1 cellular context compared by ENCODE assay signal in the genomic region with DNA sequence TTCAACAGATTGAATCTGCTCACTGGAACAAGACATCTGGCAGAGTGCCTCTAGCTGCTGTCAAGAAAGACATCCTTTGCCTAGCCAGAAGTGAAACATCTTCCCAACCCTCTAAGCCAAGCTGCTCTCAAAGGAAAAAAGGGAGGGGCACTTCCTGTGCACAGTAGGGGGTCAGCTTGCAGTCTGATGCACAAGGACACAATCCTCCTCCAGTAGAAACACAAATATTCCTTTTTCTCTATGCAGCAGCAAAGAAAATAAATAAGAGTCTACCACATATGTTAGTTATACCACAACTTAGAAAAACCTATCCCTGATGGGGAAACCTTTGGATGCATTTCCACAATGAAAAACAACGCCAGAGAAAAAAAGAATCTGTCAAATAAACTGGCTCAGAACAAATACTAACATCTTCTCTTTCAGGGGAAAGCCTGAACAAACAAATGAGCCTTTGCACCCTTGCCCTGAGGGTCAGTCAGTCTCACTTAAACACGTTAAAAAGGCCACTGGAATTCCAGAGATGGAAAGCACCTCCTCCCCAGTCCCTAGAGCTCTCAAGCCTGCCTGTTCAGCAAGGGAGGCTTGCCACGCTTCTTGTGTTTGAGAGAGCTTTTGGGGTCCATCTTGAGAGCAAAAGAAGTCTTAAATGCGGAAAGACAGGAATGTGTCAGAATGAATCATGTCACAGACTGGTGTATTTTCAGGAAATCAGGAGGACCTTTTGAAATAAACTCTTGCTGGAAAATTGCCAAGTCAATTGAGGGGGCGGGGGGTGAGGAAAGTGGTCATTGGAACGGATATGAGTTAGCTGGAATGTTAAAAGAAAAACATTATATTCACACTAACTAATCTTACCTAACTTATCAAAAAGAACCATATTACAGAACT.
A peak's percentile ranks its signal among the peaks of the same experiment; 100 is the strongest.
TF ChIP-seq lines count a peak whose summit lies in the region.

No MANE protein-coding gene starts in this region.

TF ChIP-seq in HepG2, 621 proteins besides CTCF, POLR2A, EP300 and RAD21 (continued from another document and continues in another):
- TF ChIP-seq ZHX1 (CRISPR knock-in tag; IDR thresholded peaks at IDR 0.05; ENCODE audit: low read depth) (no peak), ZNF496 (CRISPR knock-in tag; IDR thresholded peaks at IDR 0.05; ENCODE audit: insufficient replicate concordance) (no peak), ZNF607 (CRISPR knock-in tag; IDR thresholded peaks at IDR 0.05; ENCODE audit: borderline replicate concordance) (no peak), HMGA1 (CRISPR knock-in tag; conservative IDR thresholded peaks at IDR 0.05) (no peak), ZNF10 (CRISPR knock-in tag; IDR thresholded peaks at IDR 0.05; ENCODE audit: borderline replicate concordance, low read depth) (no peak), KAT2B (IDR thresholded peaks at IDR 0.05; ENCODE audit: borderline replicate concordance, low read depth, low read length) (no peak), ZNF781 (CRISPR knock-in tag; IDR thresholded peaks at IDR 0.05; ENCODE audit: borderline replicate concordance, not compliant biosample characterization) (no peak), MEF2D (CRISPR knock-in tag; IDR thresholded peaks at IDR 0.05) (no peak), RBFOX2 (IDR thresholded peaks at IDR 0.05; ENCODE audit: low read depth, low read length) (no peak), EHMT2 (IDR thresholded peaks at IDR 0.05; ENCODE audit: borderline replicate concordance, low read depth, low read length) (no peak), HOXD1 (CRISPR knock-in tag; IDR thresholded peaks at IDR 0.05) (no peak), FOSL2 (CRISPR knock-in tag; IDR thresholded peaks at IDR 0.05) (0 out of 2 replicates have a peak, but pooled peaks have one; percentile 50), HDAC1 (CRISPR knock-in tag; IDR thresholded peaks at IDR 0.05) (peak; percentile 37; the same call in 1 of the 2 replicates), FOXA1 (IDR thresholded peaks at IDR 0.05) (no peak), FOXA1 (CRISPR knock-in tag; IDR thresholded peaks at IDR 0.05) (0 out of 2 replicates have a peak, but pooled peaks have one; percentile 17), GATA4 (IDR thresholded peaks at IDR 0.05; ENCODE audit: borderline replicate concordance, low read depth) (no peak), MXI1 (IDR thresholded peaks at IDR 0.05; ENCODE audit: borderline replicate concordance, low read depth, low read length) (no peak), SIN3A (IDR thresholded peaks at IDR 0.05; ENCODE audit: borderline replicate concordance, low read depth, low read length) (no peak), NR2F1 (CRISPR knock-in tag; IDR thresholded peaks at IDR 0.05) (peak in 1 of 2 experiments; percentile 35; a peak in 1 of 4 replicates), SRSF9 (IDR thresholded peaks at IDR 0.05; ENCODE audit: borderline replicate concordance, insufficient read depth, low read depth, low read length, poor library complexity, severe bottlenecking) (no peak), RCOR2 (CRISPR knock-in tag; IDR thresholded peaks at IDR 0.05) (no peak), ZNF709 (CRISPR knock-in tag; IDR thresholded peaks at IDR 0.05) (no peak), ZNF501 (CRISPR knock-in tag; IDR thresholded peaks at IDR 0.05) (no peak), AKNA (CRISPR knock-in tag; IDR thresholded peaks at IDR 0.05; ENCODE audit: borderline replicate concordance) (no peak), ZNF234 (CRISPR knock-in tag; conservative IDR thresholded peaks at IDR 0.05) (no peak), ZNF235 (CRISPR knock-in tag; IDR thresholded peaks at IDR 0.05; ENCODE audit: borderline replicate concordance) (no peak), ZBED4 (CRISPR knock-in tag; IDR thresholded peaks at IDR 0.05; ENCODE audit: borderline replicate concordance) (no peak), ZNF7 (CRISPR knock-in tag; IDR thresholded peaks at IDR 0.05) (no peak), NFATC3 (CRISPR knock-in tag; IDR thresholded peaks at IDR 0.05) (no peak), ZNF124 (CRISPR knock-in tag; IDR thresholded peaks at IDR 0.05) (no peak), SIX4 (CRISPR knock-in tag; IDR thresholded peaks at IDR 0.05) (no peak), YEATS4 (CRISPR knock-in tag; IDR thresholded peaks at IDR 0.05; ENCODE audit: borderline replicate concordance) (no peak), FIP1L1 (IDR thresholded peaks at IDR 0.05; ENCODE audit: borderline replicate concordance, insufficient read depth, low read depth, low read length) (no peak), CC2D1A (CRISPR knock-in tag; IDR thresholded peaks at IDR 0.05) (no peak), ZNF644 (CRISPR knock-in tag; IDR thresholded peaks at IDR 0.05; ENCODE audit: low read depth) (no peak), SMC3 (IDR thresholded peaks at IDR 0.05; ENCODE audit: low read length) (no peak), KAT7 (CRISPR knock-in tag; IDR thresholded peaks at IDR 0.05; ENCODE audit: borderline replicate concordance) (peak; percentile 56; the same call in 1 of the 2 replicates), ZFP37 (CRISPR knock-in tag; IDR thresholded peaks at IDR 0.05; ENCODE audit: borderline replicate concordance) (no peak), ZSCAN5A (CRISPR knock-in tag; IDR thresholded peaks at IDR 0.05; ENCODE audit: borderline replicate concordance) (no peak)
- TF ChIP-seq, protein P1, sequence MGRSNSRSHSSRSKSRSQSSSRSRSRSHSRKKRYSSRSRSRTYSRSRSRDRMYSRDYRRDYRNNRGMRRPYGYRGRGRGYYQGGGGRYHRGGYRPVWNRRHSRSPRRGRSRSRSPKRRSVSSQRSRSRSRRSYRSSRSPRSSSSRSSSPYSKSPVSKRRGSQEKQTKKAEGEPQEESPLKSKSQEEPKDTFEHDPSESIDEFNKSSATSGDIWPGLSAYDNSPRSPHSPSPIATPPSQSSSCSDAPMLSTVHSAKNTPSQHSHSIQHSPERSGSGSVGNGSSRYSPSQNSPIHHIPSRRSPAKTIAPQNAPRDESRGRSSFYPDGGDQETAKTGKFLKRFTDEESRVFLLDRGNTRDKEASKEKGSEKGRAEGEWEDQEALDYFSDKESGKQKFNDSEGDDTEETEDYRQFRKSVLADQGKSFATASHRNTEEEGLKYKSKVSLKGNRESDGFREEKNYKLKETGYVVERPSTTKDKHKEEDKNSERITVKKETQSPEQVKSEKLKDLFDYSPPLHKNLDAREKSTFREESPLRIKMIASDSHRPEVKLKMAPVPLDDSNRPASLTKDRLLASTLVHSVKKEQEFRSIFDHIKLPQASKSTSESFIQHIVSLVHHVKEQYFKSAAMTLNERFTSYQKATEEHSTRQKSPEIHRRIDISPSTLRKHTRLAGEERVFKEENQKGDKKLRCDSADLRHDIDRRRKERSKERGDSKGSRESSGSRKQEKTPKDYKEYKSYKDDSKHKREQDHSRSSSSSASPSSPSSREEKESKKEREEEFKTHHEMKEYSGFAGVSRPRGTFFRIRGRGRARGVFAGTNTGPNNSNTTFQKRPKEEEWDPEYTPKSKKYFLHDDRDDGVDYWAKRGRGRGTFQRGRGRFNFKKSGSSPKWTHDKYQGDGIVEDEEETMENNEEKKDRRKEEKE (IDR thresholded peaks at IDR 0.05), result no peak
- TF ChIP-seq, protein P2, sequence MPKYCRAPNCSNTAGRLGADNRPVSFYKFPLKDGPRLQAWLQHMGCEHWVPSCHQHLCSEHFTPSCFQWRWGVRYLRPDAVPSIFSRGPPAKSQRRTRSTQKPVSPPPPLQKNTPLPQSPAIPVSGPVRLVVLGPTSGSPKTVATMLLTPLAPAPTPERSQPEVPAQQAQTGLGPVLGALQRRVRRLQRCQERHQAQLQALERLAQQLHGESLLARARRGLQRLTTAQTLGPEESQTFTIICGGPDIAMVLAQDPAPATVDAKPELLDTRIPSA (CRISPR knock-in tag; IDR thresholded peaks at IDR 0.05; ENCODE audit: borderline replicate concordance), result no peak
- TF ChIP-seq, protein P3, sequence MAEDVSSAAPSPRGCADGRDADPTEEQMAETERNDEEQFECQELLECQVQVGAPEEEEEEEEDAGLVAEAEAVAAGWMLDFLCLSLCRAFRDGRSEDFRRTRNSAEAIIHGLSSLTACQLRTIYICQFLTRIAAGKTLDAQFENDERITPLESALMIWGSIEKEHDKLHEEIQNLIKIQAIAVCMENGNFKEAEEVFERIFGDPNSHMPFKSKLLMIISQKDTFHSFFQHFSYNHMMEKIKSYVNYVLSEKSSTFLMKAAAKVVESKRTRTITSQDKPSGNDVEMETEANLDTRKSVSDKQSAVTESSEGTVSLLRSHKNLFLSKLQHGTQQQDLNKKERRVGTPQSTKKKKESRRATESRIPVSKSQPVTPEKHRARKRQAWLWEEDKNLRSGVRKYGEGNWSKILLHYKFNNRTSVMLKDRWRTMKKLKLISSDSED (CRISPR knock-in tag; IDR thresholded peaks at IDR 0.05), result no peak
